28 cellular contexts compared by ENCODE assay signal in genomic region chr10:103736044-103736443, GRCh38.
"Had no signal": no experiment of that assay in that cellular context is flagged by ENCODE, and none has a peak within 500 bp of the region (broad histone marks: within the 10 kb centered on the region; RNA-seq: fewer than 3 reads in every experiment).

No MANE protein-coding gene starts in this region.

- H3K4me2 ChIP-seq: hepatocyte had no signal

- H3K27me3 Mint-ChIP-seq: activated naive CD8-positive, alpha-beta T cell; central memory CD8-positive, alpha-beta T cell had no signal

- H3K27me3 ChIP-seq: adrenal gland, ascending aorta, brain microvascular endothelial cell, hepatocyte, neutrophil, pancreas, right lobe of liver had no signal

- ATAC-seq: pancreas, right lobe of liver, T-cell had no signal

- H3K4me3 ChIP-seq: adrenal gland, ascending aorta, coronary artery, hepatocyte, left ventricle myocardium inferior, pancreas, right lobe of liver, thoracic aorta had no signal

- H3K27ac ChIP-seq: adrenal gland, ascending aorta, brain microvascular endothelial cell, coronary artery, hepatocyte, left ventricle myocardium inferior, neutrophil, pancreas, right lobe of liver, thoracic aorta, WERI-Rb-1 had no signal

- H2AFZ ChIP-seq: hepatocyte had no signal

- H3K4me1 Mint-ChIP-seq: central memory CD8-positive, alpha-beta T cell; immature natural killer cell had no signal

- H3K36me3 Mint-ChIP-seq: activated naive CD8-positive, alpha-beta T cell; immature natural killer cell; mesothelial cell of epicardium; natural killer cell treated with Interleukin-12 subunit alpha and Interleukin-12 subunit beta and Interleukin-15 and Interleukin-18, amount 100 ng/mL, for 72 hours had no signal

- DNase-seq: activated CD4-positive, alpha-beta T cell treated with anti-CD3 and anti-CD28 coated beads for 1 hour; activated CD8-positive, alpha-beta memory T cell treated with anti-CD3 and anti-CD28 coated beads for 24 hours; activated CD8-positive, alpha-beta memory T cell treated with anti-CD3 and anti-CD28 coated beads, Interleukin-2, amount 50 U/mL, for 4 hours; activated naive CD4-positive, alpha-beta T cell; activated T-cell treated with anti-CD3 and anti-CD28 coated beads, Interleukin-2, amount 50 U/mL, for 4 hours; glutamatergic neuron; immature natural killer cell; left ventricle myocardium inferior; pancreas; stimulated activated CD4-positive, alpha-beta T cell treated with anti-CD3 and anti-CD28 coated beads, Interleukin-4, amount 100 ng/mL, for 1 hour; stimulated activated naive CD4-positive, alpha-beta T cell; T-cell had no signal

- H3K9me3 ChIP-seq: adrenal gland, ascending aorta, left ventricle myocardium inferior, neutrophil, pancreas, right lobe of liver, thoracic aorta had no signal

- H3K36me3 ChIP-seq: adrenal gland, ascending aorta, brain microvascular endothelial cell, neutrophil, pancreas, right lobe of liver, thoracic aorta, WERI-Rb-1 had no signal

- H3K27ac Mint-ChIP-seq: activated naive CD8-positive, alpha-beta T cell; activated T-helper 2 cell treated with anti-CD3 and anti-CD28 coated beads, Interferon-gamma antibody, Interleukin-2, Interleukin-4, amounts not matched to agents 10 μg/mL and 5 μg/mL and 100 μg/mL, durations not matched to agents 14 hours and 24 hours and 36 hours; endodermal cell; mesothelial cell of epicardium; natural killer cell treated with Interleukin-12 subunit alpha and Interleukin-12 subunit beta and Interleukin-15 and Interleukin-18, amount 100 ng/mL, for 72 hours; T-cell; T-helper 2 cell treated with Interferon-gamma antibody and Interleukin-4, amounts not matched to agents 5 μg/mL and 100 μg/mL, for 36 hours had no signal

- H3K4me1 ChIP-seq: right lobe of liver had no signal

- H3K9me3 Mint-ChIP-seq: activated T-cell treated with anti-CD3 and anti-CD28 coated beads, Interleukin-2, amount 50 U/mL, for 4 hours; activated T-helper 2 cell treated with anti-CD3 and anti-CD28 coated beads, Interferon-gamma antibody, Interleukin-2, Interleukin-4, amounts not matched to agents 10 μg/mL and 5 μg/mL and 100 μg/mL, durations not matched to agents 14 hours and 24 hours and 36 hours; central memory CD8-positive, alpha-beta T cell; endodermal cell; immature natural killer cell; mesothelial cell of epicardium; natural killer cell treated with Interleukin-12 subunit alpha and Interleukin-12 subunit beta and Interleukin-15 and Interleukin-18, amount 100 ng/mL, for 72 hours; T-cell; T-helper 2 cell treated with Interferon-gamma antibody and Interleukin-4, amounts not matched to agents 5 μg/mL and 100 μg/mL, for 36 hours had no signal

- H3K4me3 Mint-ChIP-seq: activated naive CD8-positive, alpha-beta T cell; activated T-cell treated with anti-CD3 and anti-CD28 coated beads, Interleukin-2, amount 50 U/mL, for 4 hours; central memory CD8-positive, alpha-beta T cell; endodermal cell; immature natural killer cell; mesothelial cell of epicardium; natural killer cell treated with Interleukin-12 subunit alpha and Interleukin-12 subunit beta and Interleukin-15 and Interleukin-18, amount 100 ng/mL, for 72 hours; T-cell; T-helper 2 cell treated with Interferon-gamma antibody and Interleukin-4, amounts not matched to agents 5 μg/mL and 100 μg/mL, for 36 hours had no signal
